Comparison of ENCODE assay signal across 1 cellular context in genomic region chr19:35222373-35223005, GRCh38.
TF ChIP-seq lines count a peak whose summit lies in the region.

No MANE protein-coding gene starts in this region.

TF ChIP-seq in A549, 52 proteins besides CTCF, POLR2A, EP300 and RAD21 (continued from another document):
- TF ChIP-seq NPAS2 (CRISPR knock-in tag; IDR thresholded peaks at IDR 0.05; ENCODE audit: borderline replicate concordance) (no peak), CHD4 (IDR thresholded peaks at IDR 0.05; ENCODE audit: borderline replicate concordance) (no peak), NFE2L2 (conservative IDR thresholded peaks at IDR 0.05; ENCODE audit: low read length) (no peak), HEYL (CRISPR knock-in tag; IDR thresholded peaks at IDR 0.05) (no peak), PBX3 (IDR thresholded peaks at IDR 0.05) (no peak), ZFP36 (IDR thresholded peaks at IDR 0.05; ENCODE audit: borderline replicate concordance, partially characterized antibody) (no peak), HOXB13 (CRISPR knock-in tag; IDR thresholded peaks at IDR 0.05; ENCODE audit: low read depth) (no peak), ATOH8 (CRISPR knock-in tag; IDR thresholded peaks at IDR 0.05; ENCODE audit: low read depth) (no peak), GATA3 (IDR thresholded peaks at IDR 0.05; ENCODE audit: borderline replicate concordance) (no peak)
